In the genomic region with DNA sequence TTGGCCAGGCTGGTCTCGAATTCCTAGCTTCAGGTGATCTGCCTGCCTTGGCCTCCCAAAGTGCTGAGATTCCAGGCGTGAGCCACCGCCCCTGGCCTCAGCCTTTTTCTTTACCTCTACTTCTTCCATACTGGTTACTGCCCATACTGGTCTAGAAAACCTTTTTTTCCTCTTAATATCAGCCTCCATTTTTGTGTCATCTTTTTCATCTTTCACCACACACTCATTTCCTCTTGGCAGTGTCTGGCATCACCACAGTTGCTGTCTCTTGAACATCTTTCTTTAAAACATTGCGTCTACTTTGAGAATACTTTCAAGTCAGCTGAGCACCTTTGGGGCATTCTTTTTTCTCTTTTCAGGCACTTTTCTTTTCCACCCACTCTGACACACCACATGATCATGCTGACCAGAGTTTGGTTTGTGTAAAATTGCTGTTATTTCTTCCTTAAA, we compare ENCODE assay signal across 1 cellular context.
TF ChIP-seq lines count a peak whose summit lies in the region.

No MANE protein-coding gene starts in this region.

TF ChIP-seq in SK-N-SH, 30 proteins besides CTCF, POLR2A, EP300 and RAD21 (continued from another document):
- TF ChIP-seq, protein P1, sequence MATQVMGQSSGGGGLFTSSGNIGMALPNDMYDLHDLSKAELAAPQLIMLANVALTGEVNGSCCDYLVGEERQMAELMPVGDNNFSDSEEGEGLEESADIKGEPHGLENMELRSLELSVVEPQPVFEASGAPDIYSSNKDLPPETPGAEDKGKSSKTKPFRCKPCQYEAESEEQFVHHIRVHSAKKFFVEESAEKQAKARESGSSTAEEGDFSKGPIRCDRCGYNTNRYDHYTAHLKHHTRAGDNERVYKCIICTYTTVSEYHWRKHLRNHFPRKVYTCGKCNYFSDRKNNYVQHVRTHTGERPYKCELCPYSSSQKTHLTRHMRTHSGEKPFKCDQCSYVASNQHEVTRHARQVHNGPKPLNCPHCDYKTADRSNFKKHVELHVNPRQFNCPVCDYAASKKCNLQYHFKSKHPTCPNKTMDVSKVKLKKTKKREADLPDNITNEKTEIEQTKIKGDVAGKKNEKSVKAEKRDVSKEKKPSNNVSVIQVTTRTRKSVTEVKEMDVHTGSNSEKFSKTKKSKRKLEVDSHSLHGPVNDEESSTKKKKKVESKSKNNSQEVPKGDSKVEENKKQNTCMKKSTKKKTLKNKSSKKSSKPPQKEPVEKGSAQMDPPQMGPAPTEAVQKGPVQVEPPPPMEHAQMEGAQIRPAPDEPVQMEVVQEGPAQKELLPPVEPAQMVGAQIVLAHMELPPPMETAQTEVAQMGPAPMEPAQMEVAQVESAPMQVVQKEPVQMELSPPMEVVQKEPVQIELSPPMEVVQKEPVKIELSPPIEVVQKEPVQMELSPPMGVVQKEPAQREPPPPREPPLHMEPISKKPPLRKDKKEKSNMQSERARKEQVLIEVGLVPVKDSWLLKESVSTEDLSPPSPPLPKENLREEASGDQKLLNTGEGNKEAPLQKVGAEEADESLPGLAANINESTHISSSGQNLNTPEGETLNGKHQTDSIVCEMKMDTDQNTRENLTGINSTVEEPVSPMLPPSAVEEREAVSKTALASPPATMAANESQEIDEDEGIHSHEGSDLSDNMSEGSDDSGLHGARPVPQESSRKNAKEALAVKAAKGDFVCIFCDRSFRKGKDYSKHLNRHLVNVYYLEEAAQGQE (IDR thresholded peaks at IDR 0.05; ENCODE audit: low read depth, low read length) = no peak
- TF ChIP-seq FOXJ3 (CRISPR knock-in tag; IDR thresholded peaks at IDR 0.05) = no peak
- TF ChIP-seq ELF1 (IDR thresholded peaks at IDR 0.05) = no peak
- TF ChIP-seq MXI1 (IDR thresholded peaks at IDR 0.05; ENCODE audit: low read depth, low read length) = no peak
- no peak for TF ChIP-seq RCOR1 (IDR thresholded peaks at IDR 0.05; ENCODE audit: low read length)
- TF ChIP-seq JUND (IDR thresholded peaks at IDR 0.05) = no peak
- TF ChIP-seq RFX5 (IDR thresholded peaks at IDR 0.05; ENCODE audit: low read length) = no peak
- TF ChIP-seq GATA2 (CRISPR knock-in tag; IDR thresholded peaks at IDR 0.05) = no peak
- TF ChIP-seq, protein P2, sequence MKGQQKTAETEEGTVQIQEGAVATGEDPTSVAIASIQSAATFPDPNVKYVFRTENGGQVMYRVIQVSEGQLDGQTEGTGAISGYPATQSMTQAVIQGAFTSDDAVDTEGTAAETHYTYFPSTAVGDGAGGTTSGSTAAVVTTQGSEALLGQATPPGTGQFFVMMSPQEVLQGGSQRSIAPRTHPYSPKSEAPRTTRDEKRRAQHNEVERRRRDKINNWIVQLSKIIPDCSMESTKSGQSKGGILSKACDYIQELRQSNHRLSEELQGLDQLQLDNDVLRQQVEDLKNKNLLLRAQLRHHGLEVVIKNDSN (IDR thresholded peaks at IDR 0.05; ENCODE audit: borderline replicate concordance, low read depth) = no peak
- TF ChIP-seq, protein P3, sequence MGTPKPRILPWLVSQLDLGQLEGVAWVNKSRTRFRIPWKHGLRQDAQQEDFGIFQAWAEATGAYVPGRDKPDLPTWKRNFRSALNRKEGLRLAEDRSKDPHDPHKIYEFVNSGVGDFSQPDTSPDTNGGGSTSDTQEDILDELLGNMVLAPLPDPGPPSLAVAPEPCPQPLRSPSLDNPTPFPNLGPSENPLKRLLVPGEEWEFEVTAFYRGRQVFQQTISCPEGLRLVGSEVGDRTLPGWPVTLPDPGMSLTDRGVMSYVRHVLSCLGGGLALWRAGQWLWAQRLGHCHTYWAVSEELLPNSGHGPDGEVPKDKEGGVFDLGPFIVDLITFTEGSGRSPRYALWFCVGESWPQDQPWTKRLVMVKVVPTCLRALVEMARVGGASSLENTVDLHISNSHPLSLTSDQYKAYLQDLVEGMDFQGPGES (IDR thresholded peaks at IDR 0.05; ENCODE audit: low read depth, low read length) = no peak
